In genomic region chr17:17180141-17180603, GRCh38 we compare ENCODE assay signal across 10 cellular contexts. TPM values are rescaled to one million over a fixed set of nuclear protein-coding genes. Genes with fewer than 3 reads are reported as not detected.
A peak's percentile ranks its signal among the peaks of the same experiment; 100 is the strongest.
DNase-seq lines count a peak whose midpoint lies in the region; ATAC-seq, FAIRE-seq and TF ChIP-seq lines count a peak whose summit lies in the region.
"Had no signal": no experiment of that assay in that cellular context is flagged by ENCODE, and none has a peak within 500 bp of the region (broad histone marks: within the 10 kb centered on the region; RNA-seq: fewer than 3 reads in every experiment).

No MANE protein-coding gene starts in this region.

- peak; percentile 17 for ATAC-seq in activated CD8-positive, alpha-beta T cell treated with anti-CD3 and anti-CD28 coated beads for 36 hours
- no peak for ATAC-seq in effector memory CD8-positive, alpha-beta T cell (replicated peaks)
- no peak for ATAC-seq in HG02610 (IDR thresholded peaks at IDR 0.05; ENCODE audit: unreplicated experiment)

- no peak for DNase-seq in GM12892 (ENCODE audit: insufficient read length)
- DNase-seq in activated CD8-positive, alpha-beta T cell treated with anti-CD3 and anti-CD28 coated beads for 36 hours = peak; percentile 32
- DNase-seq in effector memory CD8-positive, alpha-beta T cell = no peak
- peak in 8 of 10 donors; percentile 47 to 94 (median 68) for DNase-seq in posterior cingulate gyrus
- no peak for DNase-seq in NCI-H82 (lab: John Stamatoyannopoulos, UW)
- no peak for DNase-seq in urothelium cell line (ENCODE audit: low spot score)
- DNase-seq: MG63, NCI-H524, SIG-M5 had no signal

- POLR2A ChIA-PET in activated CD8-positive, alpha-beta T cell treated with anti-CD3 and anti-CD28 coated beads for 36 hours (lab: Charles Lee) = interaction anchor here (0.6 to 2.4 kb wide), 2 partner anchors 21 to 25 kb away, joined by 3 to 12 read pairs; partner anchors contain the start of gene PLD6

- no peaks in the 10 kb centered on the region for H3K9me3 Mint-ChIP-seq in activated CD8-positive, alpha-beta T cell treated with anti-CD3 and anti-CD28 coated beads for 36 hours
- no peaks in the 10 kb centered on the region for H3K9me3 Mint-ChIP-seq in effector memory CD8-positive, alpha-beta T cell

- H3K4me3 Mint-ChIP-seq in activated CD8-positive, alpha-beta T cell treated with anti-CD3 and anti-CD28 coated beads for 36 hours = peak overlapping the region; percentile 54
- peak overlapping the region; percentile 56 to 72 for H3K4me3 Mint-ChIP-seq in effector memory CD8-positive, alpha-beta T cell

- H3K36me3 Mint-ChIP-seq in activated CD8-positive, alpha-beta T cell treated with anti-CD3 and anti-CD28 coated beads for 36 hours (ENCODE audit: low read depth) = peaks cover 53% of the 10 kb centered on the region
- peaks cover 60% of the 10 kb centered on the region for H3K36me3 Mint-ChIP-seq in effector memory CD8-positive, alpha-beta T cell (ENCODE audit: insufficient read depth)

- CTCF ChIA-PET in activated CD8-positive, alpha-beta T cell treated with anti-CD3 and anti-CD28 coated beads for 36 hours (lab: Charles Lee) = no interaction called here

- intact Hi-C loops in activated CD8-positive, alpha-beta T cell treated with anti-CD3 and anti-CD28 coated beads for 36 hours (cut with micrococcal nuclease) = no loop called here
- intact Hi-C loops in posterior cingulate gyrus (cut with DNase I) = no loop called here

- TF ChIP-seq CTCF in activated CD8-positive, alpha-beta T cell treated with anti-CD3 and anti-CD28 coated beads for 36 hours (IDR thresholded peaks at IDR 0.05) = no peak

- peak overlapping the region; percentile 96 for H3K27ac Mint-ChIP-seq in activated CD8-positive, alpha-beta T cell treated with anti-CD3 and anti-CD28 coated beads for 36 hours
- H3K27ac Mint-ChIP-seq in effector memory CD8-positive, alpha-beta T cell = peak overlapping the region; percentile 84 to 94

- peak; percentile 70 for FAIRE-seq in GM12892 (lab: Jason Lieb, UNC)
- FAIRE-seq in urothelium cell line (lab: Jason Lieb, UNC) = no peak

- TF ChIP-seq POLR2A in GM12892 (IDR thresholded peaks at IDR 0.05; ENCODE audit: low read depth, low read length) = no peak

- H3K27me3 Mint-ChIP-seq in activated CD8-positive, alpha-beta T cell treated with anti-CD3 and anti-CD28 coated beads for 36 hours = no peaks in the 10 kb centered on the region
- no peaks in the 10 kb centered on the region for H3K27me3 Mint-ChIP-seq in effector memory CD8-positive, alpha-beta T cell

- peaks cover 81% of the 10 kb centered on the region for H3K4me1 Mint-ChIP-seq in activated CD8-positive, alpha-beta T cell treated with anti-CD3 and anti-CD28 coated beads for 36 hours (ENCODE audit: low read depth)
- H3K4me1 Mint-ChIP-seq in effector memory CD8-positive, alpha-beta T cell (ENCODE audit: low read depth in 2 of 2) = peaks cover 29 to 56% of the 10 kb centered on the region in 2 donors

RNA-seq across cellular contexts. Expression of gene PLD6, which starts 26.0 kb away (rescaled TPM):
- polyA plus RNA-seq in GM12892 (2012; ENCODE audit: missing spikeins) = 10.2 TPM
- 1 to 10 TPM; 6.1 to 6.2 TPM for total RNA-seq in activated CD8-positive, alpha-beta T cell treated with anti-CD3 and anti-CD28 coated beads for 36 hours

RNA-seq across cellular contexts. Expression of gene FLCN, which starts 56.8 kb away (rescaled TPM):
- polyA plus RNA-seq in GM12892 (2012; ENCODE audit: missing spikeins) = 17.6 TPM
- 10 to 100 TPM; 15.4 to 17.2 TPM for total RNA-seq in activated CD8-positive, alpha-beta T cell treated with anti-CD3 and anti-CD28 coated beads for 36 hours

Comparison
In these comparisons a context has a peak if more than half of its experiments do, and no peak if none do; other contexts are left out.
1. DNase-seq: peak in activated CD8-positive, alpha-beta T cell treated with anti-CD3 and anti-CD28 coated beads for 36 hours (single experiment) and posterior cingulate gyrus (8 of 10); none in GM12892 (single experiment), effector memory CD8-positive, alpha-beta T cell (0 of 3), NCI-H82 (single experiment) and urothelium cell line (single experiment).